ENCODE assay signal across 15 cellular contexts in the genomic region with DNA sequence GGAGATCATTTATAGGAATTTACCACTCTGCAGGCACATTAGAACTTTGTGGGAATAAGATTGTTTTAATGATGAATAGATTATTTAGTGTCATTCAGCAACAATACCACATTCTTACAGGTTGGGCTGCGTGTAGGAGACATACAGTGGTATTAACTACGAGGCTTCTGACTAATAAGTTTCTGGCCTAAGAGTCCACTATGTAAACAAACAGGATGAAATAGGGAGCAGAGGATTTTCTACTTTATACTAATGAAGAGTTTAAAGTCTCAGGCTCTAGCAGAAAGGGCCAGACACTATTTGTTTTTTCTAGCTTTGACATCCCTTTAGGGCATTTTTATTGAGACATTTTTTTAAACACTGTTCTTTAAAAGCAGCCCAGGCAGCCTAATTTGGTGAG.
"Had no signal": no experiment of that assay in that cellular context is flagged by ENCODE, and none has a peak within 500 bp of the region (broad histone marks: within the 10 kb centered on the region; RNA-seq: fewer than 3 reads in every experiment).

No MANE protein-coding gene starts in this region.

- H3K36me3 Mint-ChIP-seq: natural killer cell treated with Interleukin-12 subunit alpha and Interleukin-12 subunit beta and Interleukin-15 and Interleukin-18, amount 100 ng/mL, for 72 hours had no signal

- H3K36me3 ChIP-seq: gastrocnemius medialis, upper lobe of right lung had no signal

- H3K27ac Mint-ChIP-seq: activated B cell treated with CpG ODN at 0.5 μM for 24 hours; activated CD8-positive, alpha-beta T cell treated with anti-CD3 and anti-CD28 coated beads for 36 hours; dendritic cell treated with granulocyte-macrophage colony-stimulating factor and Interleukin-4, amounts not matched to agents 40 ng/mL and 50 ng/mL, for 4 days; natural killer cell treated with Interleukin-12 subunit alpha and Interleukin-12 subunit beta and Interleukin-15 and Interleukin-18, amount 100 ng/mL, for 72 hours; stimulated activated naive CD8-positive, alpha-beta T cell treated with anti-CD3 and anti-CD28 coated beads, Interleukin-15, amount 100 ng/mL, for 72 hours had no signal

- H3K4me1 ChIP-seq: upper lobe of right lung had no signal

- H3K4me3 Mint-ChIP-seq: activated B cell treated with CpG ODN at 0.5 μM for 24 hours; activated CD8-positive, alpha-beta T cell treated with anti-CD3 and anti-CD28 coated beads for 36 hours; activated T-cell treated with anti-CD3 and anti-CD28 coated beads, Interleukin-2, amount 50 U/mL, for 4 hours; dendritic cell treated with granulocyte-macrophage colony-stimulating factor and Interleukin-4, amounts not matched to agents 40 ng/mL and 50 ng/mL, for 4 days; natural killer cell treated with Interleukin-12 subunit alpha and Interleukin-12 subunit beta and Interleukin-15 and Interleukin-18, amount 100 ng/mL, for 72 hours; stimulated activated naive CD8-positive, alpha-beta T cell treated with anti-CD3 and anti-CD28 coated beads, Interleukin-15, amount 100 ng/mL, for 72 hours had no signal

- H3K9me3 ChIP-seq: gastrocnemius medialis, upper lobe of right lung had no signal

- DNase-seq: activated B cell treated with CpG ODN at 0.5 μM for 24 hours; activated CD4-positive, alpha-beta T cell treated with anti-CD3 and anti-CD28 coated beads for 48 hours; activated CD8-positive, alpha-beta T cell treated with anti-CD3 and anti-CD28 coated beads for 36 hours; activated effector memory CD4-positive, alpha-beta T cell treated with Interleukin-2 at 50 U/mL for 16 hours; activated naive CD4-positive, alpha-beta T cell treated with anti-CD3 and anti-CD28 coated beads, Interleukin-2, amount 50 U/mL, for 16 hours; activated T-cell treated with anti-CD3 and anti-CD28 coated beads, Interleukin-2, amount 50 U/mL, for 4 hours; effector memory CD4-positive, alpha-beta T cell; gastrocnemius medialis; occipital lobe; right cardiac atrium; stimulated activated naive CD8-positive, alpha-beta T cell treated with anti-CD3 and anti-CD28 coated beads, Interleukin-15, amount 100 ng/mL, for 72 hours; SW 1271; upper lobe of right lung had no signal

- H3K9me3 Mint-ChIP-seq: activated B cell treated with CpG ODN at 0.5 μM for 24 hours; activated CD8-positive, alpha-beta T cell treated with anti-CD3 and anti-CD28 coated beads for 36 hours; activated T-cell treated with anti-CD3 and anti-CD28 coated beads, Interleukin-2, amount 50 U/mL, for 4 hours; dendritic cell treated with granulocyte-macrophage colony-stimulating factor and Interleukin-4, amounts not matched to agents 40 ng/mL and 50 ng/mL, for 4 days; natural killer cell treated with Interleukin-12 subunit alpha and Interleukin-12 subunit beta and Interleukin-15 and Interleukin-18, amount 100 ng/mL, for 72 hours; stimulated activated naive CD8-positive, alpha-beta T cell treated with anti-CD3 and anti-CD28 coated beads, Interleukin-15, amount 100 ng/mL, for 72 hours had no signal

- H3K4me1 Mint-ChIP-seq: activated B cell treated with CpG ODN at 0.5 μM for 24 hours; stimulated activated naive CD8-positive, alpha-beta T cell treated with anti-CD3 and anti-CD28 coated beads, Interleukin-15, amount 100 ng/mL, for 72 hours had no signal

- H3K27me3 ChIP-seq: gastrocnemius medialis, upper lobe of right lung had no signal

- H3K4me3 ChIP-seq: gastrocnemius medialis, upper lobe of right lung had no signal

- H3K27me3 Mint-ChIP-seq: activated B cell treated with CpG ODN at 0.5 μM for 24 hours; activated CD8-positive, alpha-beta T cell treated with anti-CD3 and anti-CD28 coated beads for 36 hours; dendritic cell treated with granulocyte-macrophage colony-stimulating factor and Interleukin-4, amounts not matched to agents 40 ng/mL and 50 ng/mL, for 4 days; stimulated activated naive CD8-positive, alpha-beta T cell treated with anti-CD3 and anti-CD28 coated beads, Interleukin-15, amount 100 ng/mL, for 72 hours had no signal

- H3K27ac ChIP-seq: gastrocnemius medialis, upper lobe of right lung had no signal
